In the genomic region with DNA sequence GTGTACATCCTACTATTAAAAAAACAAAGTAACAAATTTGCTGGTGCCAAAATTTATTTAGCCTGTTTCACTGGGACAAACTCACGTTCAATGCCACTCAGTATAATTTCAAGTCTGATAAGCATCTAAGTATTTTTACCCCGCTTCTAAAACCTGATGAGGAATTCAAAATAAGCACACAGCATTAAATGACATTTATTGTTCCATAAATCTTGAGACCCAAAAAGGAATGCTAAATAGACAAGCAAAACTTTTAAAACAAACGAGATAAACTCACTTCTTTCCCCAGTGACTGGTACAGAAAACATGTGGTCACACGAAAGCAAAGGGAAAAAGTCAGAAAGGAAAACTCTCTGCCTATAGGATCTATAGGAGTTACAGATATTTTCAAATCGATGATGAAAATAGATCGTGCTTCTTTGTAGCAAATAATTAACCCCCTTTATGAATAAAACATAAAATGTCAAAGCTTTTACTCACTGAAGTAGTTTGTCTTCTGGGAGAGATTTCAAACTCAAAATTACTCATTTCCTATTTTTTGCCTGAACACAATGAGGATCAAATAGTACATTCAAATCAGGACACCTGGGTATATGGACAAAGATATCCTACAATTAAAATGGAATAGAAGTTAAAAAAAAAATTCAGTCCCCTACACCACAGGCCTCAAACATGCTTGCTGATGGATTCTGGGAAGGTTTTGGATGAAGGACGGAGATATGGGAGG, we compare ENCODE assay signal across 27 cellular contexts. TPM values are rescaled to one million over a fixed set of nuclear protein-coding genes. Genes with fewer than 3 reads are reported as not detected.
A peak's percentile ranks its signal among the peaks of the same experiment; 100 is the strongest.
DNase-seq lines count a peak whose midpoint lies in the region; ATAC-seq, FAIRE-seq and TF ChIP-seq lines count a peak whose summit lies in the region.
"Had no signal": no experiment of that assay in that cellular context is flagged by ENCODE, and none has a peak within 500 bp of the region (broad histone marks: within the 10 kb centered on the region; RNA-seq: fewer than 3 reads in every experiment).

No MANE protein-coding gene starts in this region.

- no peak overlapping the region for H3K4me3 ChIP-seq in IMR-90 (ENCODE audit: insufficient read depth, low read depth, low read length)
- H3K4me3 ChIP-seq in neural progenitor cell, result no peak overlapping the region
- H3K4me3 ChIP-seq: esophagus muscularis mucosa, lung, ovary, right lobe of liver, upper lobe of left lung had no signal

- no peak overlapping the region for H4K91ac ChIP-seq in IMR-90 (ENCODE audit: insufficient read depth, low read depth, low read length)

- ATAC-seq in IMR-90 (ENCODE audit: low read depth) (no peak), GM21526 (IDR thresholded peaks at IDR 0.05; ENCODE audit: low FRiP score, unreplicated experiment) (no peak)
- ATAC-seq: right lobe of liver had no signal

- H3K9ac ChIP-seq in IMR-90 (ENCODE audit: low read depth, low read length) (no peak overlapping the region), neural progenitor cell (peak overlapping the region; percentile 13)
- H3K9ac ChIP-seq: KMS-11 had no signal

- peaks cover 84% of the 10 kb centered on the region for H3K36me3 Mint-ChIP-seq in activated T-cell treated with anti-CD3 and anti-CD28 coated beads, Interleukin-2, amount 50 U/mL, for 24 hours (ENCODE audit: low read depth)
- H3K36me3 Mint-ChIP-seq in chondrocyte (ENCODE audit: low read depth) (peaks cover 46% of the 10 kb centered on the region), neural progenitor cell (peaks cover 32% of the 10 kb centered on the region)

- H3F3A ChIP-seq in neural progenitor cell (ENCODE audit: low read depth), result no peaks in the 10 kb centered on the region

- H3K4me3 Mint-ChIP-seq in activated T-cell treated with anti-CD3 and anti-CD28 coated beads, Interleukin-2, amount 50 U/mL, for 24 hours, result no peak overlapping the region
- H3K4me3 Mint-ChIP-seq in chondrocyte (ENCODE audit: unreplicated experiment), result no peak overlapping the region
- H3K4me3 Mint-ChIP-seq in neural progenitor cell, result no peak overlapping the region
- H3K4me3 Mint-ChIP-seq: activated CD4-positive, alpha-beta memory T cell treated with anti-CD3 and anti-CD28 coated beads, Interleukin-2, amount 10 ng/mL, durations not matched to agents 7 days and 5 days; B cell had no signal

- H3K27me3 ChIP-seq in IMR-90 (ENCODE audit: control insufficient read depth, insufficient read depth, low read length), result no peaks in the 10 kb centered on the region
- no peaks in the 10 kb centered on the region for H3K27me3 ChIP-seq in neural progenitor cell
- H3K27me3 ChIP-seq: esophagus muscularis mucosa, ovary, right lobe of liver, upper lobe of left lung had no signal

- H3K79me2 ChIP-seq in neural progenitor cell (ENCODE audit: low read depth), result no peaks in the 10 kb centered on the region

- no peaks in the 10 kb centered on the region for H3K9me3 ChIP-seq in IMR-90 (ENCODE audit: control insufficient read depth, insufficient read depth, low read length)
- no peaks in the 10 kb centered on the region for H3K9me3 ChIP-seq in neural progenitor cell (ENCODE audit: low read depth)
- H3K9me3 ChIP-seq: esophagus muscularis mucosa, ovary, right lobe of liver, upper lobe of left lung had no signal

- TF ChIP-seq POLR2A in IMR-90 (IDR thresholded peaks at IDR 0.05; ENCODE audit: low read depth, low read length), result no peak
- TF ChIP-seq POLR2A in GM12891 (IDR thresholded peaks at IDR 0.05; ENCODE audit: low read depth, low read length), result no peak

- no peak overlapping the region for H3K27ac ChIP-seq in IMR-90 (ENCODE audit: insufficient read depth, low read length)
- no peak overlapping the region for H3K27ac ChIP-seq in neural progenitor cell
- H3K27ac ChIP-seq: esophagus muscularis mucosa, KMS-11, ovary, right lobe of liver, RWPE1, upper lobe of left lung had no signal

- no peak overlapping the region for H4K8ac ChIP-seq in IMR-90 (ENCODE audit: low read depth in 2 of 2, low read length in 2 of 2)

- no peak overlapping the region for H3K56ac ChIP-seq in IMR-90 (ENCODE audit: extremely low read depth, insufficient read depth, low read length)

- no peak overlapping the region for H2AK5ac ChIP-seq in IMR-90 (ENCODE audit: low read depth, low read length)

- no peak overlapping the region for H2AFZ ChIP-seq in IMR-90 (replicated peaks; ENCODE audit: low read length, poor library complexity)
- H2AFZ ChIP-seq in neural progenitor cell (replicated peaks), result no peak overlapping the region

- peak overlapping the region; percentile 20 for H3K27ac Mint-ChIP-seq in activated T-cell treated with anti-CD3 and anti-CD28 coated beads, Interleukin-2, amount 50 U/mL, for 24 hours
- H3K27ac Mint-ChIP-seq in chondrocyte (ENCODE audit: unreplicated experiment) (peak overlapping the region; percentile 75), neural progenitor cell (no peak overlapping the region)
- H3K27ac Mint-ChIP-seq: activated CD4-positive, alpha-beta memory T cell treated with anti-CD3 and anti-CD28 coated beads, Interleukin-2, amount 10 ng/mL, durations not matched to agents 7 days and 5 days; B cell had no signal

- H2BK15ac ChIP-seq in IMR-90 (ENCODE audit: low read depth, low read length), result no peak overlapping the region

- peaks cover 8% of the 10 kb centered on the region for H3K4me1 ChIP-seq in IMR-90 (ENCODE audit: control insufficient read depth, insufficient read depth, low read length)
- H3K4me1 ChIP-seq in neural progenitor cell, result no peaks in the 10 kb centered on the region
- H3K4me1 ChIP-seq: right lobe of liver, upper lobe of left lung had no signal

- H3K4me1 Mint-ChIP-seq in activated T-cell treated with anti-CD3 and anti-CD28 coated beads, Interleukin-2, amount 50 U/mL, for 24 hours (ENCODE audit: low read depth), result peaks cover 36% of the 10 kb centered on the region
- H3K4me1 Mint-ChIP-seq in chondrocyte (ENCODE audit: low read depth) (peaks cover 48% of the 10 kb centered on the region), neural progenitor cell (no peaks in the 10 kb centered on the region)
- H3K4me1 Mint-ChIP-seq: B cell had no signal

- FAIRE-seq in GM12891 (lab: Jason Lieb, UNC), result no peak
- FAIRE-seq: H54 had no signal

- TF ChIP-seq RAD21 in IMR-90 (IDR thresholded peaks at IDR 0.05; ENCODE audit: low read length), result no peak

- H3K4me2 ChIP-seq in IMR-90 (ENCODE audit: low read depth, low read length) (no peak overlapping the region), neural progenitor cell (no peak overlapping the region)
- H3K4me2 ChIP-seq: KMS-11 had no signal

- H2BK20ac ChIP-seq in IMR-90 (ENCODE audit: low read depth, low read length), result no peak overlapping the region

- DNase-seq in activated T-cell treated with anti-CD3 and anti-CD28 coated beads, Interleukin-2, amount 50 U/mL, for 24 hours, result no peak
- DNase-seq in activated T-cell treated with anti-CD3 and anti-CD28 coated beads for 4 hours (no peak), IMR-90 (no peak), chondrocyte (ENCODE audit: low spot score) (no peak), neural progenitor cell (ENCODE audit: low spot score) (no peak), GM12891 (ENCODE audit: insufficient read length, low spot score) (no peak), RPMI8226 (no peak)
- DNase-seq: activated CD4-positive, alpha-beta memory T cell treated with anti-CD3 and anti-CD28 coated beads, Interleukin-2, amount 10 ng/mL, durations not matched to agents 7 days and 5 days; activated CD4-positive, CD25-positive, alpha-beta regulatory T cell; activated naive CD4-positive, alpha-beta T cell treated with Interleukin-2 at 50 U/mL for 16 hours; aorta; Calu3; effector CD4-positive, alpha-beta T cell; islet precursor cell; MV-4-11; NCI-H2171 treated with DMSO at 0.1 percent for 48 hours; NCI-H526; ovary; right lobe of liver; upper lobe of left lung had no signal

- H2BK5ac ChIP-seq in IMR-90 (ENCODE audit: low read depth, low read length, poor library complexity, severe bottlenecking), result no peak overlapping the region

- H3K14ac ChIP-seq in IMR-90 (replicated peaks; ENCODE audit: low read depth, low read length), result no peak overlapping the region

- no peaks in the 10 kb centered on the region for H3K27me3 Mint-ChIP-seq in activated T-cell treated with anti-CD3 and anti-CD28 coated beads, Interleukin-2, amount 50 U/mL, for 24 hours
- H3K27me3 Mint-ChIP-seq in chondrocyte (ENCODE audit: low read depth), result no peaks in the 10 kb centered on the region
- no peaks in the 10 kb centered on the region for H3K27me3 Mint-ChIP-seq in neural progenitor cell (ENCODE audit: insufficient read depth, low read depth)
- H3K27me3 Mint-ChIP-seq: activated CD4-positive, alpha-beta memory T cell treated with anti-CD3 and anti-CD28 coated beads, Interleukin-2, amount 10 ng/mL, durations not matched to agents 7 days and 5 days; B cell had no signal

- in situ Hi-C loops in IMR-90 (cut with MboI; ENCODE audit: low sequenced_read_pairs), result no loop called here

- BruUV-seq in IMR-90 (replicated peaks; lab: Mats Ljungman, UMichigan), result no TSS peak

- dilution Hi-C loops in IMR-90 (cut with HindIII; ENCODE audit: low sequenced_read_pairs, unreplicated experiment), result loop anchor here (25.0 kb wide), 1 partner anchor 251 kb away; no protein-coding TSS in a partner anchor

- no peak overlapping the region for H2AK9ac ChIP-seq in IMR-90 (replicated peaks; ENCODE audit: low read depth, low read length, poor library complexity)

- WGBS in IMR-90 (ENCODE audit: extremely low coverage in 2 of 2, insufficient read length in 1 of 2), 2 experiments, result no CpG with 5 or more reads among the region's 7 CpGs

- H2BK120ac ChIP-seq in IMR-90 (ENCODE audit: low read depth, low read length), result no peak overlapping the region

- H3K9me3 Mint-ChIP-seq in activated T-cell treated with anti-CD3 and anti-CD28 coated beads, Interleukin-2, amount 50 U/mL, for 24 hours, result no peaks in the 10 kb centered on the region
- H3K9me3 Mint-ChIP-seq in chondrocyte (ENCODE audit: low read depth), result no peaks in the 10 kb centered on the region
- H3K9me3 Mint-ChIP-seq in neural progenitor cell, result no peaks in the 10 kb centered on the region
- H3K9me3 Mint-ChIP-seq: activated CD4-positive, alpha-beta memory T cell treated with anti-CD3 and anti-CD28 coated beads, Interleukin-2, amount 10 ng/mL, durations not matched to agents 7 days and 5 days had no signal

- CTCF ChIA-PET in IMR-90 (lab: Yijun Ruan, JAX), result no interaction called here

- H3K18ac ChIP-seq in IMR-90 (ENCODE audit: low read depth, low read length), result no peak overlapping the region

- no peaks in the 10 kb centered on the region; the same call in 1 of the 2 replicates for H4K20me1 ChIP-seq in IMR-90 (ENCODE audit: insufficient read depth, low read length)
- no peaks in the 10 kb centered on the region for H4K20me1 ChIP-seq in neural progenitor cell (ENCODE audit: low read depth)

- no peak overlapping the region for H4K5ac ChIP-seq in IMR-90 (ENCODE audit: low read depth, low read length)

- intact Hi-C loops in IMR-90 (cut with micrococcal nuclease), result no loop called here

- H3K79me1 ChIP-seq in IMR-90 (ENCODE audit: low read depth in 1 of 2, low read length in 2 of 2), result peaks cover 29 to 46% of the 10 kb centered on the region in 2 experiments

- no peak overlapping the region for H3K4ac ChIP-seq in IMR-90 (ENCODE audit: low read depth, low read length)

- peaks cover 9% of the 10 kb centered on the region for H3K9me1 ChIP-seq in IMR-90 (ENCODE audit: insufficient read depth, low read length)

- TF ChIP-seq CTCF in IMR-90 (conservative IDR thresholded peaks at IDR 0.05; ENCODE audit: low read depth, low read length) (no peak), chondrocyte (IDR thresholded peaks at IDR 0.05) (no peak), neural progenitor cell (IDR thresholded peaks at IDR 0.05) (no peak)

- H3K36me3 ChIP-seq in IMR-90 (ENCODE audit: control insufficient read depth, insufficient read depth, low read length) (peaks cover 36% of the 10 kb centered on the region), neural progenitor cell (peaks cover 14% of the 10 kb centered on the region)
- H3K36me3 ChIP-seq: ovary had no signal

- H3K23ac ChIP-seq in IMR-90 (ENCODE audit: low read depth, low read length), result peak overlapping the region; percentile 57; the same call in 1 of the 2 replicates

- POLR2A ChIA-PET in IMR-90 (lab: Charles Lee; ENCODE audit: unreplicated experiment), result no interaction called here

RNA-seq across cellular contexts. Expression of a gene that starts 51.7 kb away (rescaled TPM):
- total RNA-seq in IMR-90 (2012; rRNA removed), result 56.3 and 68.6 TPM in 2 replicates
- 69.1 and 73.8 TPM in 2 replicates for polyA plus RNA-seq in IMR-90 (2012; rRNA removed)
- polyA plus RNA-seq in IMR-90 (2012; cell fraction: cytosol; rRNA removed), result 12.4 and 31.0 TPM in 2 replicates
- 45.9 and 251 TPM in 2 replicates for polyA plus RNA-seq in IMR-90 (2012; cell fraction: nucleus; rRNA removed; ENCODE audit: low replicate concordance)
- total RNA-seq in chondrocyte, result 60.6 to 61.8 TPM (median 60.9 TPM) in 3 replicates
- 62.3 and 74.1 TPM in 2 replicates for total RNA-seq in neural progenitor cell (ENCODE audit: low replicate concordance)
- 40.7 TPM for polyA plus RNA-seq in GM12891 (2012; ENCODE audit: low read depth, missing spikeins)
